In the genomic region with DNA sequence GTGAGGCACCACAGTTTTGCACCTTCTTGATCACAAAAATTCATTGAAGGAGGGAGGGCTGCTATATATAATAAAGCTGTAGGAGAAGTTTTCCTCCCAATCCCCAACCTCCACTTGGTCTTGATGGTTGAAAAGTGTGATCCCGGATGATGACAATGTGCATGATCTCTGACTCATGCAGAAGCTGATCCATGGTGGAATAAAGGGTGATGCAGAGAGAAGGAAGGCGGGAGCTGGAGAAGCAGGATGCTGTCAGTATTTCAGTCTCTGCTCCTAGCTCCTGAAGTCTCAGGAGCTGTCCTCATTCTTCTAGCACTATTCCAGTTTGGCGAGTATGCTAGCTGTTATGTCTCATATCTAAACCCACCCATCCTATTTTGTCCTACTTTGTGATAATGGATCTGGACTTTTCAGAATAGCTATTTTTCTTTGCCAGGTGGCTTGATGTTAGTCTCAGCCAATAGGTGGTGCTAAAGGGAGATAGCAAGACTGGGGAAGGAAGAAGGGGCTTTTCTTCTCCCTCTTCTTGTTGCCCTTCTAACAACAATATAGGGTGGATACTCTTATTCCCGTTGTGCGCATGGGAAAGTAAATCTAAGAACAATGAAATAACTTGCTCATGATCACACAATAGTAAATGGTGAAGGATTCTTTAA, we compare ENCODE assay signal across 1 cellular context.
TF ChIP-seq lines count a peak whose summit lies in the region.

No MANE protein-coding gene starts in this region.

TF ChIP-seq in GM23338, 12 proteins besides CTCF, POLR2A, EP300 and RAD21:
- TF ChIP-seq, protein P1, sequence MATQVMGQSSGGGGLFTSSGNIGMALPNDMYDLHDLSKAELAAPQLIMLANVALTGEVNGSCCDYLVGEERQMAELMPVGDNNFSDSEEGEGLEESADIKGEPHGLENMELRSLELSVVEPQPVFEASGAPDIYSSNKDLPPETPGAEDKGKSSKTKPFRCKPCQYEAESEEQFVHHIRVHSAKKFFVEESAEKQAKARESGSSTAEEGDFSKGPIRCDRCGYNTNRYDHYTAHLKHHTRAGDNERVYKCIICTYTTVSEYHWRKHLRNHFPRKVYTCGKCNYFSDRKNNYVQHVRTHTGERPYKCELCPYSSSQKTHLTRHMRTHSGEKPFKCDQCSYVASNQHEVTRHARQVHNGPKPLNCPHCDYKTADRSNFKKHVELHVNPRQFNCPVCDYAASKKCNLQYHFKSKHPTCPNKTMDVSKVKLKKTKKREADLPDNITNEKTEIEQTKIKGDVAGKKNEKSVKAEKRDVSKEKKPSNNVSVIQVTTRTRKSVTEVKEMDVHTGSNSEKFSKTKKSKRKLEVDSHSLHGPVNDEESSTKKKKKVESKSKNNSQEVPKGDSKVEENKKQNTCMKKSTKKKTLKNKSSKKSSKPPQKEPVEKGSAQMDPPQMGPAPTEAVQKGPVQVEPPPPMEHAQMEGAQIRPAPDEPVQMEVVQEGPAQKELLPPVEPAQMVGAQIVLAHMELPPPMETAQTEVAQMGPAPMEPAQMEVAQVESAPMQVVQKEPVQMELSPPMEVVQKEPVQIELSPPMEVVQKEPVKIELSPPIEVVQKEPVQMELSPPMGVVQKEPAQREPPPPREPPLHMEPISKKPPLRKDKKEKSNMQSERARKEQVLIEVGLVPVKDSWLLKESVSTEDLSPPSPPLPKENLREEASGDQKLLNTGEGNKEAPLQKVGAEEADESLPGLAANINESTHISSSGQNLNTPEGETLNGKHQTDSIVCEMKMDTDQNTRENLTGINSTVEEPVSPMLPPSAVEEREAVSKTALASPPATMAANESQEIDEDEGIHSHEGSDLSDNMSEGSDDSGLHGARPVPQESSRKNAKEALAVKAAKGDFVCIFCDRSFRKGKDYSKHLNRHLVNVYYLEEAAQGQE (IDR thresholded peaks at IDR 0.05; ENCODE audit: unreplicated experiment), result no peak
- TF ChIP-seq JUNB (IDR thresholded peaks at IDR 0.05; ENCODE audit: unreplicated experiment) (no peak), STAT1 (IDR thresholded peaks at IDR 0.05; ENCODE audit: unreplicated experiment) (no peak)
